ENCODE assay signal across 19 cellular contexts in the genomic region with DNA sequence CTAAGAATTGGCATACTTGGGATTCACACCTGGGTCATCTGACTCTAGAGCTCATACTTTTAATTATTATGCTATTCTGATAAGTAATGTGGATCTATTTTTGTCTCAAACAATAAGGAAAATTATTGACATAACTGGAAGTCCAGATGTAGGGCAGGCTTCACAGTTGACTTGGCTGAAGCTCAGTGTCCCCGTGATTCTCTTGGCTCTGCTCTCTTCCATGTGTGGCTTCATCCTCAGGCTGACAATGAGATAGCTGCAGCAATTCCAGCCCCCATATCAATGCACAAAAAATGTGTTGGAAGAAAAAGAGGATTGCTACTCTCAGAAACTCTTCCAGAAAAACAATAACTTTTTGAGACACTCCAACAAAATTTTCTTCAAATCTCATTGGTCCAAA. TPM values are rescaled to one million over a fixed set of nuclear protein-coding genes. Genes with fewer than 3 reads are reported as not detected.
DNase-seq lines count a peak whose midpoint lies in the region; ATAC-seq and TF ChIP-seq lines count a peak whose summit lies in the region.
"Had no signal": no experiment of that assay in that cellular context is flagged by ENCODE, and none has a peak within 500 bp of the region (broad histone marks: within the 10 kb centered on the region; RNA-seq: fewer than 3 reads in every experiment).

No MANE protein-coding gene starts in this region.

- no peak overlapping the region for H2AK5ac ChIP-seq in mesendoderm (ENCODE audit: low read length)

- no peaks in the 10 kb centered on the region for H3K79me2 ChIP-seq in mesendoderm (ENCODE audit: control insufficient read depth, insufficient read depth, low read length)

- H3K23ac ChIP-seq in mesendoderm (ENCODE audit: low read length), result no peak overlapping the region

- no peak overlapping the region for H3K4me2 ChIP-seq in mesendoderm (ENCODE audit: low read length)
- H3K4me2 ChIP-seq: GM23338 had no signal

- H4K8ac ChIP-seq in mesendoderm (ENCODE audit: low read depth, low read length), result no peak overlapping the region

- no peak overlapping the region for H3K4me3 ChIP-seq in heart right ventricle
- no peak overlapping the region for H3K4me3 ChIP-seq in mesendoderm (ENCODE audit: low read length)
- H3K4me3 ChIP-seq: GM12878, GM23338, K562 had no signal

- no peaks in the 10 kb centered on the region for H3K36me3 ChIP-seq in heart right ventricle
- no peaks in the 10 kb centered on the region for H3K36me3 ChIP-seq in mesendoderm (ENCODE audit: control insufficient read depth, insufficient read depth, low read length)

- ATAC-seq in heart right ventricle (peak in 6 of 8 donors; percentile 64 to 91 (median 79)), left lobe of liver (peak; percentile 30), GM18861 (IDR thresholded peaks at IDR 0.05; ENCODE audit: unreplicated experiment) (no peak)
- ATAC-seq: GM12878, GM23338, HCT116, K562 had no signal

- H3K18ac ChIP-seq in mesendoderm (ENCODE audit: low read length), result no peak overlapping the region

- no peak overlapping the region for H4K5ac ChIP-seq in mesendoderm (ENCODE audit: low read length)

- peaks cover 0 to 4% (median 0%) of the 10 kb centered on the region in 11 donors for H3K9me3 ChIP-seq in heart right ventricle

- no peak overlapping the region for H2BK5ac ChIP-seq in mesendoderm (ENCODE audit: low read length)

- 0 to 13% methylated on average over 1 of the region's 1 CpG for WGBS in heart right ventricle, 2 donors
- no CpG with 5 or more reads among the region's 1 CpG for WGBS in mesendoderm (ENCODE audit: extremely low coverage, insufficient coverage, low lambda C conversion rate)

- H3K27ac ChIP-seq in caudate nucleus (ENCODE audit: low read depth, low read length) (peak overlapping the region; percentile 64), heart right ventricle (peak overlapping the region in 7 of 10 donors; percentile 17 to 66 (median 48)), substantia nigra (ENCODE audit: low read depth, low read length, poor library complexity, severe bottlenecking) (peak overlapping the region; percentile 31), mesendoderm (ENCODE audit: low read depth, low read length) (no peak overlapping the region)
- H3K27ac ChIP-seq: C4-2B had no signal

- no peak overlapping the region for H3K56ac ChIP-seq in mesendoderm (ENCODE audit: low read length)

- TF ChIP-seq CTCF in heart right ventricle (IDR thresholded peaks at IDR 0.05), result no peak

- no peaks in the 10 kb centered on the region for H3K27me3 ChIP-seq in heart right ventricle
- H3K27me3 ChIP-seq in mesendoderm (ENCODE audit: insufficient read depth, low read length, poor library complexity), result no peaks in the 10 kb centered on the region

- intact Hi-C loops in heart right ventricle (cut with DNase I), result no loop called here

- no peak overlapping the region for H3K9ac ChIP-seq in mesendoderm (ENCODE audit: low read length)

- H3K4ac ChIP-seq in mesendoderm (ENCODE audit: low read depth, low read length), result no peak overlapping the region

- no peaks in the 10 kb centered on the region for H3K79me1 ChIP-seq in mesendoderm (ENCODE audit: low read length)

- DNase-seq in caudate nucleus (lab: John Stamatoyannopoulos, UW) (peak in 37 of 61 donors; percentile 9 to 75 (median 35)), heart right ventricle (peak in 1 of 2 donors; percentile 48), left lobe of liver (ENCODE audit: low spot score) (no peak), substantia nigra (lab: John Stamatoyannopoulos, UW) (peak in 30 of 49 donors; percentile 7 to 65 (median 31)), MV-4-11 (lab: John Stamatoyannopoulos, UW) (no peak), mesendoderm (no peak)
- DNase-seq in stimulated activated CD4-positive, alpha-beta T cell treated with anti-CD3 and anti-CD28 coated beads, Interleukin-2, amount 100 ng/mL, for 48 hours, result no peak
- DNase-seq: DND-41, NCI-H1417, NCI-H187 treated with DMSO at 0.1 percent for 48 hours, NCI-H446, NCI-H69 had no signal

- H2BK120ac ChIP-seq in mesendoderm (ENCODE audit: low read depth, low read length), result no peak overlapping the region

- H2BK15ac ChIP-seq in mesendoderm (replicated peaks; ENCODE audit: low read depth), result no peak overlapping the region

- H3K4me1 ChIP-seq in heart right ventricle (peaks cover 2 to 35% (median 21%) of the 10 kb centered on the region in 9 donors), mesendoderm (ENCODE audit: control insufficient read depth, low read depth, low read length) (no peaks in the 10 kb centered on the region)

RNA-seq across cellular contexts. Expression of a gene that starts 23.8 kb away (rescaled TPM):
- 10 to 100 TPM in 1 of 10 donors, 1 to 10 TPM in 9; 1.3 to 15.7 (median 3.0) TPM for total RNA-seq in heart right ventricle
- polyA plus RNA-seq in heart right ventricle, result 1 to 10 TPM in 1 of 2 donors, under 1 TPM in 1; 0.59 to 7.2 TPM
- total RNA-seq in left lobe of liver, result 479 TPM
- polyA plus RNA-seq in mesendoderm (2013, experiment 1 of 2), result not detected
- polyA plus RNA-seq in mesendoderm (2013, experiment 2 of 2), result not detected
- total RNA-seq: A673, GM12878, GM23338 had no signal
- polyA plus RNA-seq: GM23338 had no signal

RNA-seq across cellular contexts. Expression of a gene that starts 27.4 kb away (rescaled TPM):
- total RNA-seq in heart right ventricle, result 1 to 10 TPM in 4 of 10 donors, under 1 TPM in 6; 0.45 to 8.0 (median 0.85) TPM
- polyA plus RNA-seq in heart right ventricle, result under 1 TPM; 0.58 to 0.59 TPM
- total RNA-seq in left lobe of liver, result 1.4 TPM
- not detected for polyA plus RNA-seq in mesendoderm (2013, experiment 1 of 2)
- polyA plus RNA-seq in mesendoderm (2013, experiment 2 of 2), result not detected
- total RNA-seq: GM23338 had no signal
- polyA plus RNA-seq: GM23338 had no signal

RNA-seq across cellular contexts. Expression of a gene that starts 53.3 kb away (rescaled TPM):
- total RNA-seq in heart right ventricle (100 to 1,000 TPM in 7 of 10 donors, 10 to 100 TPM in 3; 75.3 to 491 (median 131) TPM), left lobe of liver (75.0 TPM)
- polyA plus RNA-seq in heart right ventricle, result 100 to 1,000 TPM in 1 of 2 donors, 10 to 100 TPM in 1; 90.0 to 223 TPM
- 0.44 TPM for polyA plus RNA-seq in mesendoderm (2013, experiment 1 of 2)
- 0.36 TPM for polyA plus RNA-seq in mesendoderm (2013, experiment 2 of 2)

RNA-seq across cellular contexts. Expression of a gene that starts 55.9 kb away (rescaled TPM):
- total RNA-seq in heart right ventricle (1 to 10 TPM; 1.2 to 2.8 (median 1.9) TPM), left lobe of liver (1.3 TPM)
- polyA plus RNA-seq in heart right ventricle, result 1 to 10 TPM; 1.0 to 1.2 TPM
- 1.8 TPM for polyA plus RNA-seq in mesendoderm (2013, experiment 1 of 2)
- polyA plus RNA-seq in mesendoderm (2013, experiment 2 of 2), result 1.7 TPM

Comparison
In these comparisons a context has a peak if more than half of its experiments do, and no peak if none do; other contexts are left out.
1. DNase-seq: peak in caudate nucleus (37 of 61) and substantia nigra (30 of 49); none in left lobe of liver (single experiment), stimulated activated CD4-positive, alpha-beta T cell treated with anti-CD3 and anti-CD28 coated beads, Interleukin-2, amount 100 ng/mL, for 48 hours (0 of 2), MV-4-11 (single experiment) and mesendoderm (single experiment).
2. RNA of a gene that starts 23.8 kb away (total RNA-seq): 479 TPM in left lobe of liver (single experiment); 1.3 to 15.7 TPM in heart right ventricle; every median in the first group is over 10 times any median in the second.